In genomic region chr5:114700823-114701222, GRCh38 we compare ENCODE assay signal across 35 cellular contexts.
"Had no signal": no experiment of that assay in that cellular context is flagged by ENCODE, and none has a peak within 500 bp of the region (broad histone marks: within the 10 kb centered on the region; RNA-seq: fewer than 3 reads in every experiment).

No MANE protein-coding gene starts in this region.

- H3K9ac ChIP-seq: KMS-11 had no signal

- H3K27ac ChIP-seq: KMS-11 had no signal

- H3K4me2 ChIP-seq: KMS-11 had no signal

- H3K9me3 ChIP-seq: MG63 had no signal

- DNase-seq: Karpas-422, Kasumi-1, KBM-7, KG1, MG63, MV-4-11, NCI-H1048, NCI-H1092, NCI-H1092 treated with DMSO at 0.1 percent for 48 hours, NCI-H1105, NCI-H1105 treated with DMSO at 0.1 percent for 48 hours, NCI-H1417, NCI-H1417 treated with DMSO at 0.1 percent for 48 hours, NCI-H1436, NCI-H1436 treated with DMSO at 0.1 percent for 48 hours, NCI-H146, NCI-H1694, NCI-H1694 treated with DMSO at 0.1 percent for 48 hours, NCI-H187, NCI-H187 treated with DMSO at 0.1 percent for 48 hours, NCI-H1930, NCI-H2029, NCI-H2029 treated with DMSO at 0.1 percent for 48 hours, NCI-H2081, NCI-H2081 treated with DMSO at 0.1 percent for 48 hours, NCI-H2107, NCI-H2171, NCI-H2171 treated with DMSO at 0.1 percent for 48 hours, NCI-H2227 treated with DMSO at 0.1 percent for 48 hours, NCI-H226, NCI-H345, NCI-H446, NCI-H446 treated with DMSO at 0.1 percent for 48 hours, NCI-H510A had no signal

- H3K27me3 ChIP-seq: MG63 had no signal

- H3K36me3 ChIP-seq: MG63 had no signal

- H3K4me3 ChIP-seq: MG63 had no signal
